In genomic region chr4:28248269-28248668, GRCh38 we compare ENCODE assay signal across 23 cellular contexts.
DNase-seq lines count a peak whose midpoint lies in the region; ATAC-seq, FAIRE-seq and TF ChIP-seq lines count a peak whose summit lies in the region.
"Had no signal": no experiment of that assay in that cellular context is flagged by ENCODE, and none has a peak within 500 bp of the region (broad histone marks: within the 10 kb centered on the region; RNA-seq: fewer than 3 reads in every experiment).

No MANE protein-coding gene starts in this region.

- H3K9me3 ChIP-seq in osteoblast (ENCODE audit: low read depth, low read length), result no peaks in the 10 kb centered on the region
- H3K9me3 ChIP-seq in stomach, result no peaks in the 10 kb centered on the region
- no peaks in the 10 kb centered on the region for H3K9me3 ChIP-seq in A673 (ENCODE audit: low read depth, low read length, poor library complexity, severe bottlenecking)
- H3K9me3 ChIP-seq: SJSA1 had no signal

- H3K27ac ChIP-seq in osteoblast (ENCODE audit: low read depth, low read length), result no peak overlapping the region
- no peak overlapping the region for H3K27ac ChIP-seq in stomach
- H3K27ac ChIP-seq in A673 (ENCODE audit: low read depth, low read length, poor library complexity, severe bottlenecking), result no peak overlapping the region
- H3K27ac ChIP-seq: C4-2B, KMS-11, SJSA1 had no signal

- intact Hi-C loops in stomach (cut with DNase I; ENCODE audit: low total_unique reads), result no loop called here
- intact Hi-C loops in A673 (cut with micrococcal nuclease; ENCODE audit: unreplicated experiment), result no loop called here

- H3K27me3 ChIP-seq in osteoblast (ENCODE audit: insufficient read depth, low read length) (no peaks in the 10 kb centered on the region), stomach (no peaks in the 10 kb centered on the region), A673 (replicated peaks; ENCODE audit: insufficient read depth, low read depth, low read length, poor library complexity) (no peaks in the 10 kb centered on the region)
- H3K27me3 ChIP-seq: SJSA1 had no signal

- no peak for TF ChIP-seq EP300 in stomach (IDR thresholded peaks at IDR 0.05)

- H3K36me3 ChIP-seq in osteoblast (ENCODE audit: insufficient read depth, low read length) (no peaks in the 10 kb centered on the region), stomach (no peaks in the 10 kb centered on the region), A673 (ENCODE audit: insufficient read depth, low read length, poor library complexity, severe bottlenecking) (no peaks in the 10 kb centered on the region)
- H3K36me3 ChIP-seq: SJSA1 had no signal

- TF ChIP-seq POLR2A in stomach (IDR thresholded peaks at IDR 0.05), result no peak

- FAIRE-seq in HTR-8/SVneo (lab: Jason Lieb, UNC), result peak; percentile 38
- FAIRE-seq: G401.6, H1 had no signal

- H3K79me2 ChIP-seq in osteoblast (ENCODE audit: insufficient read depth, low read length), result no peaks in the 10 kb centered on the region

- TF ChIP-seq CTCF in osteoblast (IDR thresholded peaks at IDR 0.05; ENCODE audit: extremely low read depth, low read depth, low read length) (no peak), stomach (IDR thresholded peaks at IDR 0.05) (no peak), A673 (conservative IDR thresholded peaks at IDR 0.05; ENCODE audit: low read depth, low read length) (no peak)

- H3K4me3 ChIP-seq in osteoblast (ENCODE audit: insufficient read depth, low read length) (no peak overlapping the region), stomach (no peak overlapping the region), A673 (ENCODE audit: low read depth, low read length, poor library complexity, severe bottlenecking) (no peak overlapping the region)
- H3K4me3 ChIP-seq: SJSA1 had no signal

- H4K20me1 ChIP-seq in osteoblast (ENCODE audit: insufficient read depth, low read length), result no peaks in the 10 kb centered on the region

- no peak overlapping the region for H3K4me2 ChIP-seq in osteoblast (ENCODE audit: insufficient read depth, low read length)
- H3K4me2 ChIP-seq: KMS-11 had no signal

- 50 to 60% (median 55%) methylated on average over 4 of the region's 4 CpGs for WGBS in stomach, 5 donors

- H3K4me1 ChIP-seq in osteoblast (ENCODE audit: insufficient read depth, low read length) (no peaks in the 10 kb centered on the region), stomach (no peaks in the 10 kb centered on the region), A673 (ENCODE audit: insufficient read depth, low read length, poor library complexity, severe bottlenecking) (no peaks in the 10 kb centered on the region)
- H3K4me1 ChIP-seq: SJSA1 had no signal

- POLR2A ChIA-PET in A673 (lab: Charles Lee; ENCODE audit: low non-redundant PET), result no interaction called here

- no peak for DNase-seq in HTR-8/SVneo (ENCODE audit: insufficient read length, low spot score)
- DNase-seq in OCI-M1 (lab: John Stamatoyannopoulos, UW), result peak; percentile 22
- DNase-seq in osteoblast (ENCODE audit: insufficient read length, low spot score, missing footprints), result no peak
- no peak for DNase-seq in stomach
- no peak for DNase-seq in A673 (ENCODE audit: low spot score)
- DNase-seq: DMS153, HCEC 1CT, MM.1S, NCI-H1048, NCI-H1417, NCI-H1694, NCI-H2029 treated with DMSO at 0.1 percent for 48 hours, NCI-H526 treated with DMSO at 0.1 percent for 48 hours, Right ventricle myocardium superior, RPMI8226, T-helper 17 cell had no signal

- no TSS peak for BruUV-seq in A673 (replicated peaks; lab: Mats Ljungman, UMichigan)

- peak overlapping the region; percentile 10 for H2AFZ ChIP-seq in osteoblast (ENCODE audit: low read length)

- ATAC-seq in GM18867 (IDR thresholded peaks at IDR 0.05; ENCODE audit: unreplicated experiment) (peak; percentile 44), GM21515 (IDR thresholded peaks at IDR 0.05; ENCODE audit: unreplicated experiment) (no peak)
- ATAC-seq: T-helper 17 cell had no signal

- CTCF ChIA-PET in A673 (lab: Charles Lee), result no interaction called here
